8 cellular contexts compared by ENCODE assay signal in genomic region chr3:152272771-152273242, GRCh38. TPM values are rescaled to one million over a fixed set of nuclear protein-coding genes. Genes with fewer than 3 reads are reported as not detected.
DNase-seq lines count a peak whose midpoint lies in the region; ATAC-seq and TF ChIP-seq lines count a peak whose summit lies in the region.

No MANE protein-coding gene starts in this region.

- intact Hi-C loops in sigmoid colon (cut with DNase I), result no loop called here

- no peaks in the 10 kb centered on the region for H3K36me3 ChIP-seq in sigmoid colon

- peaks cover 45% of the 10 kb centered on the region for H3K36me3 Mint-ChIP-seq in central memory CD8-positive, alpha-beta T cell (ENCODE audit: insufficient read depth)

- H3K4me3 ChIP-seq in sigmoid colon, result peak overlapping the region in 3 of 4 donors; percentile 78 to 85 (median 80)

- H3K27me3 ChIP-seq in sigmoid colon, result no peaks in the 10 kb centered on the region

- ATAC-seq in central memory CD8-positive, alpha-beta T cell (replicated peaks; ENCODE audit: extremely low read depth, poor library complexity, severe bottlenecking), result no peak
- ATAC-seq in GM19328 (IDR thresholded peaks at IDR 0.05; ENCODE audit: unreplicated experiment), result no peak
- no peak for ATAC-seq in GM19035 (IDR thresholded peaks at IDR 0.05; ENCODE audit: unreplicated experiment)

- H3K27ac ChIP-seq in sigmoid colon, result peak overlapping the region; percentile 98 to 99 (median 99)

- peak overlapping the region; percentile 74 for H3K27ac Mint-ChIP-seq in central memory CD8-positive, alpha-beta T cell (ENCODE audit: low read depth)

- H3K4me3 Mint-ChIP-seq in central memory CD8-positive, alpha-beta T cell, result peak overlapping the region; percentile 92

- 45 to 59% methylated on average over 3 of the region's 3 CpGs for WGBS in sigmoid colon, 2 donors

- no peaks in the 10 kb centered on the region for H3K9me3 Mint-ChIP-seq in central memory CD8-positive, alpha-beta T cell

- TF ChIP-seq EP300 in sigmoid colon (IDR thresholded peaks at IDR 0.05), result no peak

- TF ChIP-seq CTCF in sigmoid colon (IDR thresholded peaks at IDR 0.05), result no peak

- no peak for TF ChIP-seq POLR2A in sigmoid colon (IDR thresholded peaks at IDR 0.05)

- H3K4me1 Mint-ChIP-seq in central memory CD8-positive, alpha-beta T cell, result peaks cover 71% of the 10 kb centered on the region

- H3K27me3 Mint-ChIP-seq in central memory CD8-positive, alpha-beta T cell, result no peaks in the 10 kb centered on the region

- peaks cover 0 to 60% (median 44%) of the 10 kb centered on the region in 4 donors for H3K4me1 ChIP-seq in sigmoid colon

- no peaks in the 10 kb centered on the region for H3K9me3 ChIP-seq in sigmoid colon

- DNase-seq in EL, result peak; percentile 93
- DNase-seq in OCI-M1 (lab: John Stamatoyannopoulos, UW), result peak; percentile 30
- DNase-seq in central memory CD8-positive, alpha-beta T cell (ENCODE audit: low spot score in 2 of 2), result no peak
- DNase-seq in sigmoid colon, result no peak
- no peak for DNase-seq in stimulated activated CD8-positive, alpha-beta memory T cell treated with anti-CD3 and anti-CD28 coated beads, Interleukin-4, amount 100 ng/mL, for 48 hours
- no peak for DNase-seq in anterior cingulate cortex (lab: John Stamatoyannopoulos, UW)

RNA-seq across cellular contexts. Expression of gene MBNL1, which starts 4.1 kb away (rescaled TPM):
- 100 to 1,000 TPM; 602 to 898 (median 756) TPM for total RNA-seq in sigmoid colon
- polyA plus RNA-seq in sigmoid colon, result 10 to 100 TPM; 60.5 to 74.7 (median 67.3) TPM

Comparison
In these comparisons a context has a peak if more than half of its experiments do, and no peak if none do; other contexts are left out.
1. DNase-seq: peak in EL (single experiment) and OCI-M1 (single experiment); none in central memory CD8-positive, alpha-beta T cell (0 of 2), sigmoid colon (single experiment), stimulated activated CD8-positive, alpha-beta memory T cell treated with anti-CD3 and anti-CD28 coated beads, Interleukin-4, amount 100 ng/mL, for 48 hours (single experiment) and anterior cingulate cortex (0 of 58).